Comparison of ENCODE assay signal across 8 cellular contexts in genomic region chr1:35192056-35192852, GRCh38. TPM values are rescaled to one million over a fixed set of nuclear protein-coding genes. Genes with fewer than 3 reads are reported as not detected.
DNase-seq lines count a peak whose midpoint lies in the region; ATAC-seq and TF ChIP-seq lines count a peak whose summit lies in the region.

No MANE protein-coding gene starts in this region.

- H3K4me3 ChIP-seq in GM23338 (peak overlapping the region; percentile 88), MG63 (peak overlapping the region; percentile 98)

- ATAC-seq in GM23338, result peak; percentile 46

- DNase-seq in DMS153 treated with DMSO at 0.1 percent for 48 hours (lab: John Stamatoyannopoulos, UW; ENCODE audit: unreplicated experiment) (peak; percentile 42), GM23338 (ENCODE audit: low spot score) (peak; percentile 89), MG63 (peak; percentile 80), SK-MEL-5 (ENCODE audit: low read depth, low spot score) (peak; percentile 76), germinal center (ENCODE audit: low spot score) (peak; percentile 90), occipital lobe (lab: John Stamatoyannopoulos, UW) (peak; percentile 68), superior temporal gyrus (ENCODE audit: extremely low spot score) (peak; percentile 75)
- peak; percentile 90 for DNase-seq in activated naive CD4-positive, alpha-beta T cell treated with anti-CD3 and anti-CD28 coated beads for 36 hours

- peaks cover 54% of the 10 kb centered on the region for H3K79me2 ChIP-seq in GM23338 (replicated peaks; ENCODE audit: insufficient read depth)

- H3K9me3 Mint-ChIP-seq in GM23338, result peaks cover 4% of the 10 kb centered on the region; the same call in 1 of the 3 replicates
- H3K9me3 Mint-ChIP-seq in activated naive CD4-positive, alpha-beta T cell treated with anti-CD3 and anti-CD28 coated beads for 36 hours, result no peaks in the 10 kb centered on the region

- peaks cover 51% of the 10 kb centered on the region for H3K36me3 Mint-ChIP-seq in GM23338 (ENCODE audit: low read depth)
- peaks cover 51% of the 10 kb centered on the region for H3K36me3 Mint-ChIP-seq in activated naive CD4-positive, alpha-beta T cell treated with anti-CD3 and anti-CD28 coated beads for 36 hours (ENCODE audit: low read depth)

- peak overlapping the region; percentile 100 for H3K4me2 ChIP-seq in GM23338

- H3K27me3 ChIP-seq in GM23338 (ENCODE audit: insufficient read depth) (no peaks in the 10 kb centered on the region), MG63 (no peaks in the 10 kb centered on the region)

- intact Hi-C loops in activated naive CD4-positive, alpha-beta T cell treated with anti-CD3 and anti-CD28 coated beads for 36 hours (cut with micrococcal nuclease), result loop anchor here (2.0 to 10.0 kb wide), 9 partner anchors 95 to 963 kb away; partner anchors contain the start of genes C1orf216, CLSPN, KIAA0319L and MAP7D1

- peaks cover 24% of the 10 kb centered on the region for H3K27me3 Mint-ChIP-seq in GM23338 (ENCODE audit: insufficient read depth, low read depth, poor library complexity)
- H3K27me3 Mint-ChIP-seq in activated naive CD4-positive, alpha-beta T cell treated with anti-CD3 and anti-CD28 coated beads for 36 hours (ENCODE audit: low read depth), result no peaks in the 10 kb centered on the region

- H3F3A ChIP-seq in GM23338 (replicated peaks; ENCODE audit: low read depth), result peaks cover 37% of the 10 kb centered on the region

- in situ Hi-C loops in SK-MEL-5 (cut with HindIII; ENCODE audit: low pct_unique_long_range_greater_than_20kb, low sequenced_read_pairs), result no loop called here

- H3K4me1 ChIP-seq in GM23338 (ENCODE audit: insufficient read depth), result no peaks in the 10 kb centered on the region; the same call in 1 of the 2 replicates

- H3K4me3 Mint-ChIP-seq in GM23338, result peak overlapping the region; percentile 95
- H3K4me3 Mint-ChIP-seq in activated naive CD4-positive, alpha-beta T cell treated with anti-CD3 and anti-CD28 coated beads for 36 hours, result peak overlapping the region; percentile 96

- peak overlapping the region; percentile 100 for H3K27ac Mint-ChIP-seq in GM23338
- H3K27ac Mint-ChIP-seq in activated naive CD4-positive, alpha-beta T cell treated with anti-CD3 and anti-CD28 coated beads for 36 hours, result peak overlapping the region; percentile 98

- no peaks in the 10 kb centered on the region for H3K9me2 ChIP-seq in GM23338 (ENCODE audit: insufficient read depth)

- TF ChIP-seq CTCF in GM23338 (conservative IDR thresholded peaks at IDR 0.05; ENCODE audit: low read depth in 2 of 2), result peak in 1 of 2 experiments; percentile 25; a peak in 1 of 4 replicates

- peaks cover 44% of the 10 kb centered on the region for H4K20me1 ChIP-seq in GM23338 (replicated peaks; ENCODE audit: insufficient read depth)

- H3K36me3 ChIP-seq in GM23338 (ENCODE audit: insufficient read depth) (peaks cover 44% of the 10 kb centered on the region), MG63 (peaks cover 50% of the 10 kb centered on the region)

- H3K27ac ChIP-seq in GM23338 (ENCODE audit: low read depth), result peak overlapping the region; percentile 60

- peaks cover 40% of the 10 kb centered on the region for H3K4me1 Mint-ChIP-seq in GM23338
- peaks cover 47% of the 10 kb centered on the region for H3K4me1 Mint-ChIP-seq in activated naive CD4-positive, alpha-beta T cell treated with anti-CD3 and anti-CD28 coated beads for 36 hours (ENCODE audit: low read depth)

- no peaks in the 10 kb centered on the region for H3K9me3 ChIP-seq in MG63

- H2AFZ ChIP-seq in GM23338, result no peak overlapping the region

- CTCF ChIA-PET in activated naive CD4-positive, alpha-beta T cell treated with anti-CD3 and anti-CD28 coated beads for 36 hours (lab: Charles Lee), result no interaction called here

TF ChIP-seq in GM23338, 12 proteins besides CTCF, POLR2A, EP300 and RAD21 (continues in another document):
- TF ChIP-seq ZNF331 (CRISPR knock-in tag; IDR thresholded peaks at IDR 0.05; ENCODE audit: low read depth) (no peak), CREB1 (CRISPR knock-in tag; IDR thresholded peaks at IDR 0.05; ENCODE audit: low read depth) (peak; percentile 58)
- TF ChIP-seq, protein P1, sequence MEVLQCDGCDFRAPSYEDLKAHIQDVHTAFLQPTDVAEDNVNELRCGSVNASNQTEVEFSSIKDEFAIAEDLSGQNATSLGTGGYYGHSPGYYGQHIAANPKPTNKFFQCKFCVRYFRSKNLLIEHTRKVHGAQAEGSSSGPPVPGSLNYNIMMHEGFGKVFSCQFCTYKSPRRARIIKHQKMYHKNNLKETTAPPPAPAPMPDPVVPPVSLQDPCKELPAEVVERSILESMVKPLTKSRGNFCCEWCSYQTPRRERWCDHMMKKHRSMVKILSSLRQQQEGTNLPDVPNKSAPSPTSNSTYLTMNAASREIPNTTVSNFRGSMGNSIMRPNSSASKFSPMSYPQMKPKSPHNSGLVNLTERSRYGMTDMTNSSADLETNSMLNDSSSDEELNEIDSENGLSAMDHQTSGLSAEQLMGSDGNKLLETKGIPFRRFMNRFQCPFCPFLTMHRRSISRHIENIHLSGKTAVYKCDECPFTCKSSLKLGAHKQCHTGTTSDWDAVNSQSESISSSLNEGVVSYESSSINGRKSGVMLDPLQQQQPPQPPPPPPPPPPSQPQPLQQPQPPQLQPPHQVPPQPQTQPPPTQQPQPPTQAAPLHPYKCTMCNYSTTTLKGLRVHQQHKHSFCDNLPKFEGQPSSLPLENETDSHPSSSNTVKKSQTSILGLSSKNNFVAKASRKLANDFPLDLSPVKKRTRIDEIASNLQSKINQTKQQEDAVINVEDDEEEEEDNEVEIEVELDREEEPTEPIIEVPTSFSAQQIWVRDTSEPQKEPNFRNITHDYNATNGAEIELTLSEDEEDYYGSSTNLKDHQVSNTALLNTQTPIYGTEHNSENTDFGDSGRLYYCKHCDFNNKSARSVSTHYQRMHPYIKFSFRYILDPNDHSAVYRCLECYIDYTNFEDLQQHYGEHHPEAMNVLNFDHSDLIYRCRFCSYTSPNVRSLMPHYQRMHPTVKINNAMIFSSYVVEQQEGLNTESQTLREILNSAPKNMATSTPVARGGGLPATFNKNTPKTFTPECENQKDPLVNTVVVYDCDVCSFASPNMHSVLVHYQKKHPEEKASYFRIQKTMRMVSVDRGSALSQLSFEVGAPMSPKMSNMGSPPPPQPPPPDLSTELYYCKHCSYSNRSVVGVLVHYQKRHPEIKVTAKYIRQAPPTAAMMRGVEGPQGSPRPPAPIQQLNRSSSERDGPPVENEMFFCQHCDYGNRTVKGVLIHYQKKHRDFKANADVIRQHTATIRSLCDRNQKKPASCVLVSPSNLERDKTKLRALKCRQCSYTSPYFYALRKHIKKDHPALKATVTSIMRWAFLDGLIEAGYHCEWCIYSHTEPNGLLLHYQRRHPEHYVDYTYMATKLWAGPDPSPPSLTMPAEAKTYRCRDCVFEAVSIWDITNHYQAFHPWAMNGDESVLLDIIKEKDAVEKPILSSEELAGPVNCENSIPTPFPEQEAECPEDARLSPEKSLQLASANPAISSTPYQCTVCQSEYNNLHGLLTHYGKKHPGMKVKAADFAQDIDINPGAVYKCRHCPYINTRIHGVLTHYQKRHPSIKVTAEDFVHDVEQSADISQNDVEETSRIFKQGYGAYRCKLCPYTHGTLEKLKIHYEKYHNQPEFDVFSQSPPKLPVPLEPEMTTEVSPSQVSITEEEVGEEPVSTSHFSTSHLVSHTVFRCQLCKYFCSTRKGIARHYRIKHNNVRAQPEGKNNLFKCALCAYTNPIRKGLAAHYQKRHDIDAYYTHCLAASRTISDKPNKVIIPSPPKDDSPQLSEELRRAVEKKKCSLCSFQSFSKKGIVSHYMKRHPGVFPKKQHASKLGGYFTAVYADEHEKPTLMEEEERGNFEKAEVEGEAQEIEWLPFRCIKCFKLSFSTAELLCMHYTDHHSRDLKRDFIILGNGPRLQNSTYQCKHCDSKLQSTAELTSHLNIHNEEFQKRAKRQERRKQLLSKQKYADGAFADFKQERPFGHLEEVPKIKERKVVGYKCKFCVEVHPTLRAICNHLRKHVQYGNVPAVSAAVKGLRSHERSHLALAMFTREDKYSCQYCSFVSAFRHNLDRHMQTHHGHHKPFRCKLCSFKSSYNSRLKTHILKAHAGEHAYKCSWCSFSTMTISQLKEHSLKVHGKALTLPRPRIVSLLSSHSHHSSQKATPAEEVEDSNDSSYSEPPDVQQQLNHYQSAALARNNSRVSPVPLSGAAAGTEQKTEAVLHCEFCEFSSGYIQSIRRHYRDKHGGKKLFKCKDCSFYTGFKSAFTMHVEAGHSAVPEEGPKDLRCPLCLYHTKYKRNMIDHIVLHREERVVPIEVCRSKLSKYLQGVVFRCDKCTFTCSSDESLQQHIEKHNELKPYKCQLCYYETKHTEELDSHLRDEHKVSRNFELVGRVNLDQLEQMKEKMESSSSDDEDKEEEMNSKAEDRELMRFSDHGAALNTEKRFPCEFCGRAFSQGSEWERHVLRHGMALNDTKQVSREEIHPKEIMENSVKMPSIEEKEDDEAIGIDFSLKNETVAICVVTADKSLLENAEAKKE (CRISPR knock-in tag; IDR thresholded peaks at IDR 0.05), result no peak

RNA-seq across cellular contexts. Expression of gene SFPQ, which starts 0.7 kb away (rescaled TPM):
- total RNA-seq in GM23338 (2014; rRNA removed; shearing (Covaris generic)), result 346 and 352 TPM in 2 replicates
- polyA plus RNA-seq in GM23338 (2016; fragmentation: Nextera tagmentation; extraction: Ambion mirVana), result 251 and 258 TPM in 2 replicates
- total RNA-seq in MG63 (2014; rRNA removed; shearing (Covaris generic); ENCODE audit: low replicate concordance), result 232 and 410 TPM in 2 replicates
- 169 and 174 TPM in 2 replicates for total RNA-seq in SK-MEL-5 (2014; rRNA removed; shearing (Covaris generic))
- 165 and 185 TPM in 2 replicates for polyA plus RNA-seq in SK-MEL-5 (2015; cell fraction: cytosol; rRNA removed)
- 381 and 457 TPM in 2 replicates for polyA plus RNA-seq in SK-MEL-5 (2015; cell fraction: nucleus; rRNA removed)
- total RNA-seq in activated naive CD4-positive, alpha-beta T cell treated with anti-CD3 and anti-CD28 coated beads for 36 hours, result 100 to 1,000 TPM; 260 to 269 TPM
- total RNA-seq in occipital lobe, result 342 TPM

Comparison
In these comparisons a context has a peak if more than half of its experiments do, and no peak if none do; other contexts are left out.
1. Peak in every context shown above with its lines: DNase-seq, ATAC-seq, H3K4me3 ChIP-seq and H3K27ac ChIP-seq.